Comparison of ENCODE assay signal across 20 cellular contexts in genomic region chr6:30151580-30151979, GRCh38. TPM values are rescaled to one million over a fixed set of nuclear protein-coding genes. Genes with fewer than 3 reads are reported as not detected.
"Had no signal": no experiment of that assay in that cellular context is flagged by ENCODE, and none has a peak within 500 bp of the region (broad histone marks: within the 10 kb centered on the region; RNA-seq: fewer than 3 reads in every experiment).

No MANE protein-coding gene starts in this region.

- H3K4me3 Mint-ChIP-seq: activated B cell treated with CpG ODN at 0.5 μM for 24 hours; activated CD4-positive, alpha-beta T cell treated with anti-CD3 and anti-CD28 coated beads, Interleukin-2, amount 10 ng/mL, durations not matched to agents 7 days and 5 days; dendritic cell treated with granulocyte-macrophage colony-stimulating factor and Interleukin-4, amounts not matched to agents 40 ng/mL and 50 ng/mL, for 4 days; nephron had no signal

- H3K4me3 ChIP-seq: psoas muscle had no signal

- H3K9me3 Mint-ChIP-seq: activated B cell treated with CpG ODN at 0.5 μM for 24 hours; activated CD4-positive, alpha-beta T cell treated with anti-CD3 and anti-CD28 coated beads, Interleukin-2, amount 10 ng/mL, durations not matched to agents 7 days and 5 days; activated naive CD4-positive, alpha-beta T cell treated with anti-CD3 and anti-CD28 coated beads, Interleukin-2, amount 50 U/mL, for 72 hours; dendritic cell treated with granulocyte-macrophage colony-stimulating factor and Interleukin-4, amounts not matched to agents 40 ng/mL and 50 ng/mL, for 4 days had no signal

- H3K27ac Mint-ChIP-seq: activated B cell treated with CpG ODN at 0.5 μM for 24 hours; activated CD4-positive, alpha-beta T cell treated with anti-CD3 and anti-CD28 coated beads, Interleukin-2, amount 10 ng/mL, durations not matched to agents 7 days and 5 days; activated naive CD4-positive, alpha-beta T cell treated with anti-CD3 and anti-CD28 coated beads, Interleukin-2, amount 50 U/mL, for 72 hours; dendritic cell treated with granulocyte-macrophage colony-stimulating factor and Interleukin-4, amounts not matched to agents 40 ng/mL and 50 ng/mL, for 4 days; nephron had no signal

- ATAC-seq: activated naive CD4-positive, alpha-beta T cell treated with anti-CD3 and anti-CD28 coated beads, Interleukin-2, amount 50 U/mL, for 72 hours; left ventricle myocardium superior; psoas muscle had no signal

- H3K4me1 Mint-ChIP-seq: activated B cell treated with CpG ODN at 0.5 μM for 24 hours had no signal

- DNase-seq: activated B cell treated with CpG ODN at 0.5 μM for 24 hours; activated CD4-positive, alpha-beta T cell treated with anti-CD3 and anti-CD28 coated beads, Interleukin-2, amount 10 ng/mL, durations not matched to agents 7 days and 5 days; activated effector memory CD4-positive, alpha-beta T cell treated with anti-CD3 and anti-CD28 coated beads, Interleukin-2, amount 50 U/mL, for 16 hours; activated T-cell treated with anti-CD3 and anti-CD28 coated beads, Interleukin-2, amount 50 U/mL, for 1 hour; brain microvascular endothelial cell; cerebellar nuclear complex; hippocampal formation; left ventricle myocardium superior; mesendoderm; psoas muscle; stimulated activated CD4-positive, alpha-beta T cell treated with anti-CD3 and anti-CD28 coated beads, Interleukin-12 subunit alpha, Interleukin-12 subunit beta, amount 100 ng/mL, for 4 hours; stimulated activated naive CD4-positive, alpha-beta T cell treated with Interleukin-2 at 50 U/mL for 16 hours; T-helper 9 cell had no signal

RNA-seq across cellular contexts. Expression of gene TRIM10, which starts 9.4 kb away (rescaled TPM):
- total RNA-seq: activated B cell treated with CpG ODN at 0.5 μM for 24 hours; activated CD4-positive, alpha-beta T cell treated with anti-CD3 and anti-CD28 coated beads, Interleukin-2, amount 10 ng/mL, durations not matched to agents 7 days and 5 days; epithelial cell of proximal tubule; kidney epithelial cell; left ventricle myocardium superior had no signal

RNA-seq across cellular contexts. Expression of gene TRIM15, which starts 11.8 kb away (rescaled TPM):
- total RNA-seq: activated B cell treated with CpG ODN at 0.5 μM for 24 hours; activated CD4-positive, alpha-beta T cell treated with anti-CD3 and anti-CD28 coated beads, Interleukin-2, amount 10 ng/mL, durations not matched to agents 7 days and 5 days; epithelial cell of proximal tubule; kidney epithelial cell; left ventricle myocardium superior; omental fat pad; psoas muscle; urinary bladder had no signal

RNA-seq across cellular contexts. Expression of gene TRIM40, which starts 15.6 kb away (rescaled TPM):
- total RNA-seq: activated B cell treated with CpG ODN at 0.5 μM for 24 hours; activated CD4-positive, alpha-beta T cell treated with anti-CD3 and anti-CD28 coated beads, Interleukin-2, amount 10 ng/mL, durations not matched to agents 7 days and 5 days; epithelial cell of proximal tubule; kidney epithelial cell; left ventricle myocardium superior; omental fat pad; psoas muscle; urinary bladder had no signal

RNA-seq across cellular contexts. Expression of gene TRIM31, which starts 38.7 kb away (rescaled TPM):
- total RNA-seq: activated B cell treated with CpG ODN at 0.5 μM for 24 hours; activated CD4-positive, alpha-beta T cell treated with anti-CD3 and anti-CD28 coated beads, Interleukin-2, amount 10 ng/mL, durations not matched to agents 7 days and 5 days; activated naive CD4-positive, alpha-beta T cell treated with anti-CD3 and anti-CD28 coated beads, Interleukin-2, amount 50 U/mL, for 72 hours; epithelial cell of proximal tubule; kidney epithelial cell; left ventricle myocardium superior; omental fat pad; psoas muscle had no signal
